8 cellular contexts compared by ENCODE assay signal in the genomic region with DNA sequence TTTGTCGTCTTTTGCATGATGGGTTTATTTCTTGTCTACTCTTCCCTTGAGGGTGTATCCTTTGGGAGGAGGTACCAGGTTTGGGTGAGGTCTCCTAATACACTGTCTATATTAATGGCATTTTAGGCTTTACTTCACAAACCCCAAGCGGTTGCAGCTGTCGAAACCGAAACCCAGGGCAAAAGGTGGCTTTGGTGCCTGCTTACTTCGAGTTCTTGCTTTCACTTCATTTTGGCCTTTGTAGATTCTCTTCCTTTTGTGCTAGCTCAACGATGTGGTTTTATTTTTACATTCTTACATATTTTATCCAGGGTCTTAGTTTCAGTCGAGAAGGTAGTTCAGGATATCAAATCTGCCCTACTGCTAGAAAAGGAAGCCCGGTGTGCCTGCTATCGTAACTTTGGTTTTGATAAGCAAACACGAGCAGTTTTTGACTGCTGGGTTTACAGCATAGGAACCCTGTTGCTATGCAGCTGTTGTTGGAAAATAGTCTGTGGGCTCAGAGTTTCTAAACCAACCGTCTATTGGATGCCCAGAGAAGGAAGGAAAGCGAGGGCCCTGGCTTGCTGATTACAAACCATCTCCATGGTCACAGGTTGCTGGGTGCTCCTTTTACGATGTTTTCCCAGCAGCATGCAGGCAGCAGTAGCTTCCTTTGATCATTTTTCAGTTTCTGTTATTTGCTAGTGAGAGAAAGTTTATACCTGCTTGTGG. TPM values are rescaled to one million over a fixed set of nuclear protein-coding genes. Genes with fewer than 3 reads are reported as not detected.
A peak's percentile ranks its signal among the peaks of the same experiment; 100 is the strongest.
DNase-seq lines count a peak whose midpoint lies in the region; ATAC-seq lines count a peak whose summit lies in the region.

No MANE protein-coding gene starts in this region.

- H3K36me3 ChIP-seq in SJCRH30, result no peaks in the 10 kb centered on the region

- H3K4me1 ChIP-seq in SJCRH30, result peaks cover 9% of the 10 kb centered on the region; the same call in 1 of the 2 replicates

- H3K4me3 Mint-ChIP-seq in activated naive CD8-positive, alpha-beta T cell, result peak overlapping the region; percentile 90

- peak overlapping the region; percentile 89 for H3K27ac Mint-ChIP-seq in activated naive CD8-positive, alpha-beta T cell

- peak; percentile 68 for DNase-seq in CD1c-positive myeloid dendritic cell (ENCODE audit: extremely low spot score)
- peak; percentile 17 to 55 for DNase-seq in SJCRH30
- peak; percentile 61 for DNase-seq in islet precursor cell
- peak; percentile 33 to 54 for DNase-seq in stimulated activated CD4-positive, alpha-beta T cell treated with anti-CD3 and anti-CD28 coated beads, Interleukin-4, amount 100 ng/mL, for 48 hours (ENCODE audit: low read depth in 2 of 2)
- no peak for DNase-seq in inferior parietal cortex (ENCODE audit: extremely low spot score)

- H3K36me3 Mint-ChIP-seq in activated naive CD8-positive, alpha-beta T cell, result no peaks in the 10 kb centered on the region

- peaks cover 44% of the 10 kb centered on the region for H3K4me1 Mint-ChIP-seq in activated naive CD8-positive, alpha-beta T cell (ENCODE audit: low read depth)

- H3K27ac ChIP-seq in SJCRH30, result no peak overlapping the region; the same call in 1 of the 2 replicates

- H3K9me3 ChIP-seq in SJCRH30 (replicated peaks), result no peaks in the 10 kb centered on the region

- no peaks in the 10 kb centered on the region for H3K9me3 Mint-ChIP-seq in activated naive CD8-positive, alpha-beta T cell (ENCODE audit: low read depth)

- H3K4me3 ChIP-seq in SJCRH30, result peak overlapping the region; percentile 55

- no peaks in the 10 kb centered on the region for H3K27me3 ChIP-seq in SJCRH30

- peak; percentile 90 for ATAC-seq in GM19455 (IDR thresholded peaks at IDR 0.05; ENCODE audit: unreplicated experiment)
- peak; percentile 80 for ATAC-seq in HG03521 (IDR thresholded peaks at IDR 0.05; ENCODE audit: unreplicated experiment)

- H3K27me3 Mint-ChIP-seq in activated naive CD8-positive, alpha-beta T cell, result no peaks in the 10 kb centered on the region

RNA-seq across cellular contexts. Expression of a gene that starts 9.8 kb away (rescaled TPM):
- 0.02 TPM in 1 of 2 replicates, not detected in the other for total RNA-seq in SJCRH30 (2014; rRNA removed; shearing (Covaris generic))
